28 cellular contexts compared by ENCODE assay signal in the genomic region with DNA sequence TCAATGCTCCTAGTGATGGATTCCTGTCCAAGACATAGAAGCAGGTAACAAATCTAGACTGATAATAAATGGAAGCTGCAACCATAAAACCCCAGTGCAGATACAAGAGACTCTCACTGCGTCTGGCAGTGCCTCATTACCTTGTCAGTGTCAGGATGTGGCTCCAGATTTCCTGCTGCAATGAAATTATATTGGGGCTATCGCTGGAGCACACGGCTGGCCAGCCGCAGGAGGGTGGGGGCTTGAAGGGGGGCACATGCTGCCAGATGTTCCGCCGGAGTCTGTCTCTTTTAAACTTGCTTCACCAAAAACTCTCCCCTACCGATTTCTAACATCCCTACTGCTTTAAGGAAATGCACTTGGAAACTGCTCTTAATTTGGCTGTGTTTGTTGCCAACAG.
"Had no signal": no experiment of that assay in that cellular context is flagged by ENCODE, and none has a peak within 500 bp of the region (broad histone marks: within the 10 kb centered on the region; RNA-seq: fewer than 3 reads in every experiment).

No MANE protein-coding gene starts in this region.

- H2AFZ ChIP-seq: PC-9 had no signal

- FAIRE-seq: colon, RCC 7860, TTC549 had no signal

- H3K4me2 ChIP-seq: KMS-11, PC-9 had no signal

- DNase-seq: activated CD4-positive, alpha-beta T cell treated with anti-CD3 and anti-CD28 coated beads, Interleukin-2, amount 10 ng/mL, durations not matched to agents 24 days and 14 days; activated CD4-positive, alpha-beta T cell treated with anti-CD3 and anti-CD28 coated beads, Interleukin-2, amount 50 U/mL, for 4 hours; activated CD8-positive, alpha-beta T cell treated with anti-CD3 and anti-CD28 coated beads for 36 hours; activated effector memory CD4-positive, alpha-beta T cell treated with anti-CD3 and anti-CD28 coated beads, Interleukin-2, amount 50 U/mL, for 16 hours; activated naive CD4-positive, alpha-beta T cell; activated naive CD4-positive, alpha-beta T cell treated with anti-CD3 and anti-CD28 coated beads, Interleukin-2, amount 50 U/mL, for 16 hours; activated naive CD8-positive, alpha-beta T cell treated with anti-CD3 and anti-CD28 coated beads for 36 hours; activated T-cell treated with anti-CD3 and anti-CD28 coated beads for 4 hours; activated T-cell treated with anti-CD3 and anti-CD28 coated beads, Interleukin-2, amount 50 U/mL, for 4 hours; amniotic stem cell; aorta; brain microvascular endothelial cell; central memory CD4-positive, alpha-beta T cell; NCI-H1092 treated with DMSO at 0.1 percent for 48 hours; NCI-H146; NCI-H187; NCI-H2107; NCI-H2171; NCI-H510A; NCI-H526; NCI-H774; PC-9; SIG-M5 had no signal

- H3K9ac ChIP-seq: KMS-11 had no signal

- H3K36me3 ChIP-seq: brain microvascular endothelial cell had no signal

- H3K27ac ChIP-seq: brain microvascular endothelial cell, KMS-11, PC-9, RWPE1 had no signal

- H3K4me3 ChIP-seq: PC-9 had no signal
